Comparison of ENCODE assay signal across 1 cellular context in genomic region chr12:11769723-11770514, GRCh38.
TF ChIP-seq lines count a peak whose summit lies in the region.

No MANE protein-coding gene starts in this region.

TF ChIP-seq in GM12878, 131 proteins besides CTCF, POLR2A, EP300 and RAD21 (continued from another document):
- no peak for TF ChIP-seq ZBTB33 (IDR thresholded peaks at IDR 0.05)
